Comparison of ENCODE assay signal across 22 cellular contexts in the genomic region with DNA sequence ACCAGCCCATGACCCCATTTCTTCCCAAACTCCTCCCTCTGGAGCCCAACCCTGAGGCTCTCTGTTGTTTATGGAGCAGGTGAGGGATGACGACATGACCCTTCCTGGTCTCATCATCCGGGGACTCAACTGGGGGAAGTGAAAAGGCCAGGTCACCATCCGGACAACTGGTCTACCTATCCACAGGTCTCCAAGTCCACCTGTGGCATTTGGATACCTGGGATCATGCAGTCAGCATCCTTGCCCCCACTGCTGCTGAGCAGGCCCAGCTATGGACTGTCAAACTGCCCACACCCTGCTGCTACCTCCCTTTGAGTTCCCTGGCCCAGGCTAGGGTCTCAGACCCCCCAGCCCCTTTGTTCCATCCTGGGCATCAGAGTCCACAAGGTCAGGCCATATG. TPM values are rescaled to one million over a fixed set of nuclear protein-coding genes. Genes with fewer than 3 reads are reported as not detected.
"Had no signal": no experiment of that assay in that cellular context is flagged by ENCODE, and none has a peak within 500 bp of the region (broad histone marks: within the 10 kb centered on the region; RNA-seq: fewer than 3 reads in every experiment).

No MANE protein-coding gene starts in this region.

- H3K27ac Mint-ChIP-seq: activated CD8-positive, alpha-beta memory T cell treated with anti-CD3 and anti-CD28 coated beads, Interleukin-2, amount 10 ng/mL, durations not matched to agents 7 days and 5 days; activated naive CD4-positive, alpha-beta T cell treated with anti-CD3 and anti-CD28 coated beads, Interleukin-2, amount 50 U/mL, for 24 hours; mesothelial cell of epicardium; T-helper 17 cell had no signal

- H3K4me3 ChIP-seq: adrenal gland, heart left ventricle, lower lobe of right lung, skin epidermis, suprapubic skin had no signal

- H3K9me3 ChIP-seq: adrenal gland, heart left ventricle, lower lobe of right lung, neutrophil, suprapubic skin had no signal

- H3K4me3 Mint-ChIP-seq: activated CD8-positive, alpha-beta memory T cell treated with anti-CD3 and anti-CD28 coated beads, Interleukin-2, amount 10 ng/mL, durations not matched to agents 7 days and 5 days; activated naive CD4-positive, alpha-beta T cell treated with anti-CD3 and anti-CD28 coated beads, Interleukin-2, amount 50 U/mL, for 24 hours; mesothelial cell of epicardium; T-helper 17 cell had no signal

- H3K27me3 ChIP-seq: adrenal gland had no signal

- DNase-seq: activated CD4-positive, alpha-beta T cell treated with anti-CD3 and anti-CD28 coated beads, Interleukin-2, amount 50 U/mL, for 48 hours; activated CD8-positive, alpha-beta memory T cell treated with anti-CD3 and anti-CD28 coated beads, Interleukin-2, amount 10 ng/mL, durations not matched to agents 7 days and 5 days; activated T-cell treated with anti-CD3 and anti-CD28 coated beads, Interleukin-2, amount 50 U/mL, for 1 hour; central memory CD4-positive, alpha-beta T cell; cortex of kidney; effector CD8-positive, alpha-beta T cell; foreskin keratinocyte; heart left ventricle; left colon; lower lobe of right lung; stimulated activated CD4-positive, alpha-beta T cell treated with anti-CD3 and anti-CD28 coated beads, Interleukin-15, amount 100 ng/mL, for 24 hours; stimulated activated CD4-positive, alpha-beta T cell treated with anti-CD3 and anti-CD28 coated beads, Interleukin-4, amount 100 ng/mL, for 1 hour; stimulated activated naive CD4-positive, alpha-beta T cell; T-helper 17 cell; WERI-Rb-1 had no signal

- FAIRE-seq: endothelial cell of umbilical vein had no signal

- H3K4me1 Mint-ChIP-seq: activated CD8-positive, alpha-beta memory T cell treated with anti-CD3 and anti-CD28 coated beads, Interleukin-2, amount 10 ng/mL, durations not matched to agents 7 days and 5 days; activated naive CD4-positive, alpha-beta T cell treated with anti-CD3 and anti-CD28 coated beads, Interleukin-2, amount 50 U/mL, for 24 hours had no signal

- H3K9me3 Mint-ChIP-seq: activated naive CD4-positive, alpha-beta T cell treated with anti-CD3 and anti-CD28 coated beads, Interleukin-2, amount 50 U/mL, for 24 hours; mesothelial cell of epicardium had no signal

- H3K27ac ChIP-seq: adrenal gland, foreskin keratinocyte, lower lobe of right lung, neutrophil, skin epidermis, suprapubic skin had no signal

- H3K4me1 ChIP-seq: suprapubic skin had no signal

- ATAC-seq: activated CD8-positive, alpha-beta memory T cell treated with anti-CD3 and anti-CD28 coated beads, Interleukin-2, amount 10 ng/mL, durations not matched to agents 7 days and 5 days; left colon; lower lobe of right lung; T-helper 17 cell had no signal

- H3K36me3 Mint-ChIP-seq: activated CD8-positive, alpha-beta memory T cell treated with anti-CD3 and anti-CD28 coated beads, Interleukin-2, amount 10 ng/mL, durations not matched to agents 7 days and 5 days; activated naive CD4-positive, alpha-beta T cell treated with anti-CD3 and anti-CD28 coated beads, Interleukin-2, amount 50 U/mL, for 24 hours; mesothelial cell of epicardium had no signal

- H3K36me3 ChIP-seq: adrenal gland, heart left ventricle, lower lobe of right lung, neutrophil, suprapubic skin, WERI-Rb-1 had no signal

RNA-seq across cellular contexts. Expression of a gene that starts 60.0 kb away (rescaled TPM):
- total RNA-seq: foreskin keratinocyte, mesothelial cell of epicardium had no signal
